ENCODE assay signal across 18 cellular contexts in the genomic region with DNA sequence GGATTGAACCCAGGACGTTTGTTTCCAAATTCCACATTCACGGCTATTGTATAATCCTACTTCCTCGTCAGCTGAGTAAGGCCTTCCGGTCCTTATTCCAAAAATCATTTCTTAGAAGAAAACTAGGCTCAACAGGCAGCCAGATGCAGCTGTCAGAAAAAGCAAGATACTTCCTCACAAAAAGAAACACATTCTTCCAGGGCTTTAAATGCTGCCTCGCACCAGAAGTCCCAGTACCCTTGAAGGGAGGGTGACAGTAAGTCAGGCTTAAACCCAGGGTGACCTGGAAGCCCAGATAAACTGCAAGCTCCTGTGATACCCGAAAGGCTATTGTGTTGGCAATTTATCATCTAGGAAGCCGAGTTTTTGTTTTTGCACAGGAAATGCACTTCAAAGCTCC.
DNase-seq lines count a peak whose midpoint lies in the region; ATAC-seq and TF ChIP-seq lines count a peak whose summit lies in the region.
"Had no signal": no experiment of that assay in that cellular context is flagged by ENCODE, and none has a peak within 500 bp of the region (broad histone marks: within the 10 kb centered on the region; RNA-seq: fewer than 3 reads in every experiment).

No MANE protein-coding gene starts in this region.

- peaks cover 26% of the 10 kb centered on the region for H3K4me1 Mint-ChIP-seq in nephron progenitor cell
- H3K4me1 Mint-ChIP-seq: T-helper 17 cell had no signal

- no peaks in the 10 kb centered on the region for H3K36me3 ChIP-seq in mammary epithelial cell (ENCODE audit: insufficient read depth, low read length)
- no peaks in the 10 kb centered on the region for H3K36me3 ChIP-seq in heart right ventricle
- no peaks in the 10 kb centered on the region for H3K36me3 ChIP-seq in upper lobe of left lung

- CTCF ChIA-PET in mammary epithelial cell (lab: Charles Lee; ENCODE audit: low non-redundant PET): no interaction called here

- DNase-seq in mammary epithelial cell (no peak), heart right ventricle (peak in 1 of 2 donors; percentile 24), nephron progenitor cell (no peak), upper lobe of left lung (no peak), occipital lobe (lab: John Stamatoyannopoulos, UW) (no peak), COR-L47 (lab: John Stamatoyannopoulos, UW) (no peak), CD1c-positive myeloid dendritic cell (ENCODE audit: extremely low spot score) (no peak)
- no peak for DNase-seq in activated CD8-positive, alpha-beta memory T cell treated with anti-CD3 and anti-CD28 coated beads, Interleukin-2, amount 50 U/mL, for 4 hours
- DNase-seq: cerebellar nuclear complex; effector memory CD8-positive, alpha-beta T cell; foreskin melanocyte; GDM1; midbrain; NCI-H446; SHP77 treated with DMSO at 0.1 percent for 48 hours; stimulated activated CD4-positive, alpha-beta T cell treated with anti-CD3 and anti-CD28 coated beads, Interleukin-4, amount 100 ng/mL, for 24 hours; T-helper 17 cell; testis had no signal

- peaks cover 22% of the 10 kb centered on the region for H3K4me1 ChIP-seq in mammary epithelial cell (ENCODE audit: insufficient read depth, low read length)
- H3K4me1 ChIP-seq in heart right ventricle: peaks cover 0 to 72% (median 41%) of the 10 kb centered on the region in 9 donors
- peaks cover 0 to 7% (median 2%) of the 10 kb centered on the region in 4 donors for H3K4me1 ChIP-seq in upper lobe of left lung

- H3K79me2 ChIP-seq in mammary epithelial cell (ENCODE audit: insufficient read depth, low read length): no peaks in the 10 kb centered on the region

- WGBS in mammary epithelial cell (ENCODE audit: low coverage, missing lambda C conversion rate): 44% methylated on average over 7 of the region's 7 CpGs
- WGBS in heart right ventricle, 2 donors: 30 to 48% methylated on average over 7 of the region's 7 CpGs
- WGBS in upper lobe of left lung, 2 donors: 44 to 48% methylated on average over 7 of the region's 7 CpGs

- peak; percentile 53 to 83 (median 68) for ATAC-seq in heart right ventricle
- no peak for ATAC-seq in upper lobe of left lung (ENCODE audit: low FRiP score in 2 of 2)
- ATAC-seq: effector memory CD8-positive, alpha-beta T cell; T-helper 17 cell had no signal

- H4K20me1 ChIP-seq in mammary epithelial cell (ENCODE audit: insufficient read depth, low read length): no peaks in the 10 kb centered on the region

- peak overlapping the region; percentile 72 for H2AFZ ChIP-seq in mammary epithelial cell (ENCODE audit: low read depth, low read length)

- H3K27me3 ChIP-seq in mammary epithelial cell (ENCODE audit: insufficient read depth, low read length): no peaks in the 10 kb centered on the region
- no peaks in the 10 kb centered on the region for H3K27me3 ChIP-seq in heart right ventricle
- H3K27me3 ChIP-seq in upper lobe of left lung: no peaks in the 10 kb centered on the region
- H3K27me3 ChIP-seq: testis had no signal

- peak overlapping the region; percentile 46 for H3K4me2 ChIP-seq in mammary epithelial cell (ENCODE audit: insufficient read depth, low read depth, low read length)

- no peaks in the 10 kb centered on the region for H3K9me3 ChIP-seq in mammary epithelial cell (replicated peaks; ENCODE audit: insufficient read depth, low read length)
- H3K9me3 ChIP-seq in heart right ventricle: no peaks in the 10 kb centered on the region
- no peaks in the 10 kb centered on the region for H3K9me3 ChIP-seq in upper lobe of left lung
- H3K9me3 ChIP-seq: testis had no signal

- no TSS peak for BruUV-seq in mammary epithelial cell (replicated peaks; lab: Mats Ljungman, UMichigan)

- intact Hi-C loops in mammary epithelial cell (cut with micrococcal nuclease): loop anchor here (5.0 kb wide), 1 partner anchor 43 kb away; no protein-coding TSS in a partner anchor
- intact Hi-C loops in heart right ventricle (cut with DNase I): loop anchor here in 3 of 10 donors (1.0 to 10.0 kb wide), 11 partner anchors 115 to 455 kb away; partner anchors contain the start of gene NFIB (in 2 of the 3)

- no peaks in the 10 kb centered on the region for H3K9me3 Mint-ChIP-seq in nephron progenitor cell

- peak overlapping the region; percentile 29 for H3K9ac ChIP-seq in mammary epithelial cell (ENCODE audit: insufficient read depth, low read length)

- no peak for TF ChIP-seq POLR2A in upper lobe of left lung (IDR thresholded peaks at IDR 0.05)

- H3K27me3 Mint-ChIP-seq in nephron progenitor cell (ENCODE audit: low read depth, poor library complexity): peaks cover 4% of the 10 kb centered on the region
- H3K27me3 Mint-ChIP-seq: effector memory CD8-positive, alpha-beta T cell; T-helper 17 cell had no signal

- TF ChIP-seq CTCF in mammary epithelial cell (conservative IDR thresholded peaks at IDR 0.05 in 1 of 2, IDR thresholded peaks at IDR 0.05 in 1 of 2; ENCODE audit: extremely low read depth in 1 of 2, insufficient read depth in 1 of 2, low read depth in 1 of 2, low read length in 2 of 2) (no peak), heart right ventricle (IDR thresholded peaks at IDR 0.05) (no peak), nephron progenitor cell (IDR thresholded peaks at IDR 0.05) (no peak), upper lobe of left lung (IDR thresholded peaks at IDR 0.05) (no peak)

- no peak overlapping the region for H3K4me3 Mint-ChIP-seq in nephron progenitor cell
- H3K4me3 Mint-ChIP-seq: effector memory CD8-positive, alpha-beta T cell; T-helper 17 cell had no signal

- TF ChIP-seq EP300 in upper lobe of left lung (IDR thresholded peaks at IDR 0.05): no peak

- H3K27ac Mint-ChIP-seq in nephron progenitor cell: peak overlapping the region; percentile 46
- H3K27ac Mint-ChIP-seq: effector memory CD8-positive, alpha-beta T cell; T-helper 17 cell had no signal

- dilution Hi-C loops in mammary epithelial cell (cut with HindIII; ENCODE audit: low sequenced_read_pairs): no loop called here

- no peaks in the 10 kb centered on the region for H3K36me3 Mint-ChIP-seq in nephron progenitor cell (ENCODE audit: low read depth)

- H3K4me3 ChIP-seq in mammary epithelial cell (replicated peaks in 1 of 3; ENCODE audit: insufficient read depth in 1 of 3, low read depth in 2 of 3, low read length in 3 of 3) (no peak overlapping the region), heart right ventricle (no peak overlapping the region), upper lobe of left lung (no peak overlapping the region)
- H3K4me3 ChIP-seq: testis had no signal

- H3K27ac ChIP-seq in mammary epithelial cell (ENCODE audit: insufficient read depth, low read depth, low read length): peak overlapping the region; percentile 94
- peak overlapping the region; percentile 37 to 86 (median 65) for H3K27ac ChIP-seq in heart right ventricle
- peak overlapping the region in 3 of 4 donors; percentile 52 to 77 (median 59) for H3K27ac ChIP-seq in upper lobe of left lung

- in situ Hi-C loops in mammary epithelial cell (cut with MboI; ENCODE audit: low sequenced_read_pairs in 2 of 2): no loop called here

Comparison
In these comparisons a context has a peak if more than half of its experiments do, and no peak if none do; other contexts are left out.
1. ATAC-seq: peak in heart right ventricle (8 of 8); none in upper lobe of left lung (0 of 2).
2. Peak in every context shown above with its lines, with median percentiles within 50 percentile points of each other: H3K27ac ChIP-seq.